ENCODE assay signal across 1 cellular context in genomic region chr7:30913821-30914515, GRCh38.
TF ChIP-seq lines count a peak whose summit lies in the region.

No MANE protein-coding gene starts in this region.

TF ChIP-seq in K562, 482 proteins besides CTCF, POLR2A, EP300 and RAD21:
- TF ChIP-seq TOE1 (IDR thresholded peaks at IDR 0.05; ENCODE audit: borderline replicate concordance) (0 out of 2 replicates have a peak, but pooled peaks have one; percentile 28), TOE1 (CRISPR knock-in tag; IDR thresholded peaks at IDR 0.05; ENCODE audit: borderline replicate concordance, low read depth) (no peak), CREM (IDR thresholded peaks at IDR 0.05; ENCODE audit: low read depth) (peak; percentile 31; the same call in 1 of the 2 replicates), RCOR1 (IDR thresholded peaks at IDR 0.05; ENCODE audit: borderline replicate concordance in 1 of 2, low read depth in 2 of 2, low read length in 2 of 2) (peak in 1 of 2 experiments; percentile 37; a peak in 1 of 4 replicates), CTBP1 (IDR thresholded peaks at IDR 0.05; ENCODE audit: borderline replicate concordance) (0 out of 2 replicates have a peak, but pooled peaks have one; percentile 8), CXXC5 (CRISPR knock-in tag; IDR thresholded peaks at IDR 0.05) (peak; percentile 21; the same call in 1 of the 2 replicates), HBP1 (CRISPR knock-in tag; IDR thresholded peaks at IDR 0.05) (no peak), ZBTB7A (IDR thresholded peaks at IDR 0.05; ENCODE audit: borderline replicate concordance, control insufficient read depth, low read depth, low read length) (peak; percentile 33; the same call in 1 of the 2 replicates), PTTG1 (tag; IDR thresholded peaks at IDR 0.05; ENCODE audit: low read depth) (no peak), PML (IDR thresholded peaks at IDR 0.05; ENCODE audit: low read length) (no peak), ATF1 (CRISPR knock-in tag; IDR thresholded peaks at IDR 0.05) (no peak), ATF1 (tag; IDR thresholded peaks at IDR 0.05) (peak; percentile 40), ZNF592 (IDR thresholded peaks at IDR 0.05) (peak; percentile 40), REST (CRISPR knock-in tag; IDR thresholded peaks at IDR 0.05; ENCODE audit: low read depth) (no peak), ZNF165 (CRISPR knock-in tag; IDR thresholded peaks at IDR 0.05; ENCODE audit: borderline replicate concordance) (0 out of 2 replicates have a peak, but pooled peaks have one; percentile 36), NFIC (IDR thresholded peaks at IDR 0.05) (0 out of 2 replicates have a peak, but pooled peaks have one; percentile 9), DACH1 (IDR thresholded peaks at IDR 0.05; ENCODE audit: partially characterized antibody) (no peak), ZNF766 (CRISPR knock-in tag; conservative IDR thresholded peaks at IDR 0.05) (0 out of 2 replicates have a peak, but pooled peaks have one; percentile 49), SNAPC5 (CRISPR knock-in tag; IDR thresholded peaks at IDR 0.05) (no peak), MITF (IDR thresholded peaks at IDR 0.05) (0 out of 2 replicates have a peak, but pooled peaks have one; percentile 29), SAFB2 (IDR thresholded peaks at IDR 0.05; ENCODE audit: borderline replicate concordance, low read depth, low read length, severe bottlenecking) (no peak), ZNF431 (CRISPR knock-in tag; IDR thresholded peaks at IDR 0.05) (no peak), BHLHE40 (IDR thresholded peaks at IDR 0.05; ENCODE audit: low read length) (no peak)
- TF ChIP-seq, protein P1, sequence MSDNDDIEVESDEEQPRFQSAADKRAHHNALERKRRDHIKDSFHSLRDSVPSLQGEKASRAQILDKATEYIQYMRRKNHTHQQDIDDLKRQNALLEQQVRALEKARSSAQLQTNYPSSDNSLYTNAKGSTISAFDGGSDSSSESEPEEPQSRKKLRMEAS (CRISPR knock-in tag; IDR thresholded peaks at IDR 0.05), result 0 out of 2 replicates have a peak, but pooled peaks have one; percentile 19
- TF ChIP-seq, protein P2, sequence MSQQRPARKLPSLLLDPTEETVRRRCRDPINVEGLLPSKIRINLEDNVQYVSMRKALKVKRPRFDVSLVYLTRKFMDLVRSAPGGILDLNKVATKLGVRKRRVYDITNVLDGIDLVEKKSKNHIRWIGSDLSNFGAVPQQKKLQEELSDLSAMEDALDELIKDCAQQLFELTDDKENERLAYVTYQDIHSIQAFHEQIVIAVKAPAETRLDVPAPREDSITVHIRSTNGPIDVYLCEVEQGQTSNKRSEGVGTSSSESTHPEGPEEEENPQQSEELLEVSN (IDR thresholded peaks at IDR 0.05; ENCODE audit: borderline replicate concordance in 1 of 2, extremely low read depth in 1 of 2, insufficient read depth in 1 of 2, insufficient read length in 1 of 2, low read depth in 1 of 2, low read length in 1 of 2, poor library complexity in 1 of 2, severe bottlenecking in 1 of 2), result peak in 1 of 2 experiments; percentile 33
- TF ChIP-seq, protein P3, sequence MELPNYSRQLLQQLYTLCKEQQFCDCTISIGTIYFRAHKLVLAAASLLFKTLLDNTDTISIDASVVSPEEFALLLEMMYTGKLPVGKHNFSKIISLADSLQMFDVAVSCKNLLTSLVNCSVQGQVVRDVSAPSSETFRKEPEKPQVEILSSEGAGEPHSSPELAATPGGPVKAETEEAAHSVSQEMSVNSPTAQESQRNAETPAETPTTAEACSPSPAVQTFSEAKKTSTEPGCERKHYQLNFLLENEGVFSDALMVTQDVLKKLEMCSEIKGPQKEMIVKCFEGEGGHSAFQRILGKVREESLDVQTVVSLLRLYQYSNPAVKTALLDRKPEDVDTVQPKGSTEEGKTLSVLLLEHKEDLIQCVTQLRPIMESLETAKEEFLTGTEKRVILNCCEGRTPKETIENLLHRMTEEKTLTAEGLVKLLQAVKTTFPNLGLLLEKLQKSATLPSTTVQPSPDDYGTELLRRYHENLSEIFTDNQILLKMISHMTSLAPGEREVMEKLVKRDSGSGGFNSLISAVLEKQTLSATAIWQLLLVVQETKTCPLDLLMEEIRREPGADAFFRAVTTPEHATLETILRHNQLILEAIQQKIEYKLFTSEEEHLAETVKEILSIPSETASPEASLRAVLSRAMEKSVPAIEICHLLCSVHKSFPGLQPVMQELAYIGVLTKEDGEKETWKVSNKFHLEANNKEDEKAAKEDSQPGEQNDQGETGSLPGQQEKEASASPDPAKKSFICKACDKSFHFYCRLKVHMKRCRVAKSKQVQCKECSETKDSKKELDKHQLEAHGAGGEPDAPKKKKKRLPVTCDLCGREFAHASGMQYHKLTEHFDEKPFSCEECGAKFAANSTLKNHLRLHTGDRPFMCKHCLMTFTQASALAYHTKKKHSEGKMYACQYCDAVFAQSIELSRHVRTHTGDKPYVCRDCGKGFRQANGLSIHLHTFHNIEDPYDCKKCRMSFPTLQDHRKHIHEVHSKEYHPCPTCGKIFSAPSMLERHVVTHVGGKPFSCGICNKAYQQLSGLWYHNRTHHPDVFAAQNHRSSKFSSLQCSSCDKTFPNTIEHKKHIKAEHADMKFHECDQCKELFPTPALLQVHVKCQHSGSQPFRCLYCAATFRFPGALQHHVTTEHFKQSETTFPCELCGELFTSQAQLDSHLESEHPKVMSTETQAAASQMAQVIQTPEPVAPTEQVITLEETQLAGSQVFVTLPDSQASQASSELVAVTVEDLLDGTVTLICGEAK (IDR thresholded peaks at IDR 0.05), result no peak
- TF ChIP-seq, protein P3 (CRISPR knock-in tag; IDR thresholded peaks at IDR 0.05), result no peak
